ENCODE assay signal across 8 cellular contexts in genomic region chr6:107019047-107019446, GRCh38.
"Had no signal": no experiment of that assay in that cellular context is flagged by ENCODE, and none has a peak within 500 bp of the region (broad histone marks: within the 10 kb centered on the region; RNA-seq: fewer than 3 reads in every experiment).

No MANE protein-coding gene starts in this region.

- ATAC-seq: HCT116 had no signal

- H3K9me3 ChIP-seq: HAP-1 had no signal

- H3K27ac ChIP-seq: GM23248, KMS-11 had no signal

- H3K4me1 ChIP-seq: HAP-1 had no signal

- H3K9ac ChIP-seq: GM23248, KMS-11 had no signal

- H3K27ac Mint-ChIP-seq: HFFc6 had no signal

- H3K36me3 ChIP-seq: HAP-1 had no signal

- DNase-seq: GM23248, H7, HFFc6, IMR-90, KBM-7 had no signal

- H3K4me3 ChIP-seq: GM23248, HAP-1 had no signal

- H3K9me3 Mint-ChIP-seq: HFFc6 had no signal

- H3K4me3 Mint-ChIP-seq: HFFc6 had no signal
